ENCODE assay signal across 13 cellular contexts in the genomic region with DNA sequence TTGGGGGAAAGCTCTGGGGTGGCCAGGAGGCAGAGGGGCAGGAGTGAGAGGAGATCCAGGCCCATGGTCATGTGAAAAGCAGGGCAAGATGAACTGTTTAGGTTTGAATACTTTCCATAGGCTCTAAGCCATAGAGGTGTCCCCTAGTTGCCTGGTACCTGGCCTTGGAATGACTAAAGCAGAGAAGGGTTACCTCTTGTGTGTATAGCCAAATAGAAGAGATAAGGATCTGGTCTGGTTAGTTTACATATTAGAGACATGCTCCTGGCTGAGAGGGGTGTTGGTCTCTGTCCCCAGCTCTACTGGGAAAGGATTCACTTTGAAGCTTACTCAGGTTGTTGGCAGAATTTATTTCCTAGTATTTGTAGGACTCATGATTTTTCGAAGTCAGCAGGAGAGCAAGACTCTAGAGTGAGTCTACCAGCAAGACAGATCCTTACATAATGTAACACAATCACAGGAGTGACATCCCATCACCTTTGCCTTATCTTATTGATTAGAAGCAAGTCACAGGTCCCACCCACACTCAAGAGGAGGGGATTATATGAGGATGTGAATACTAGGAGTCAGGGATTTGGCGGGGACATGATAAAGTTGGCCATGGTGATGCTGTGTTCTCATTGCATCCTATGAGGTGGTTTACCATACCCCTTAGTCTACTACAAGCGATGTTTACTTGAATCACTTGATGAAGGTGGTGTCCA. TPM values are rescaled to one million over a fixed set of nuclear protein-coding genes. Genes with fewer than 3 reads are reported as not detected.
DNase-seq lines count a peak whose midpoint lies in the region; ATAC-seq and TF ChIP-seq lines count a peak whose summit lies in the region.
"Had no signal": no experiment of that assay in that cellular context is flagged by ENCODE, and none has a peak within 500 bp of the region (broad histone marks: within the 10 kb centered on the region; RNA-seq: fewer than 3 reads in every experiment).

No MANE protein-coding gene starts in this region.

- peak overlapping the region; percentile 99 for H3K27ac ChIP-seq in Panc1 (ENCODE audit: low read length)

- POLR2A ChIA-PET in Panc1 (lab: Charles Lee) = interaction anchor here (0.7 to 1.7 kb wide), 3 partner anchors 11 to 16 kb away, joined by 3 to 5 read pairs (median 3); a partner anchor contains a TSS

- DNase-seq in ELF-1 (ENCODE audit: low read depth, low spot score) (peak; percentile 32), Panc1 (ENCODE audit: low read depth, low spot score) (no peak), kidney tubule cell (ENCODE audit: low spot score) (peak; percentile 25), cerebellar nuclear complex (lab: John Stamatoyannopoulos, UW) (no peak)
- DNase-seq: kidney, NCI-H187, NCI-H524 treated with DMSO at 0.1 percent for 48 hours, T-helper 1 cell had no signal

- CTCF ChIA-PET in Panc1 (lab: Charles Lee) = no interaction called here

- no peak overlapping the region for H3K4me3 ChIP-seq in Panc1 (ENCODE audit: low read depth in 2 of 2, low read length in 2 of 2)
- H3K4me3 ChIP-seq in skeletal muscle satellite cell (ENCODE audit: low read length) = no peak overlapping the region
- H3K4me3 ChIP-seq: coronary artery had no signal

- no peak overlapping the region for H3K4me2 ChIP-seq in skeletal muscle satellite cell (ENCODE audit: low read length)

- peak overlapping the region; percentile 61 for H3K9ac ChIP-seq in skeletal muscle satellite cell (ENCODE audit: low read depth, low read length)

- ATAC-seq in Panc1 = no peak
- no peak for ATAC-seq in GM19397 (IDR thresholded peaks at IDR 0.05; ENCODE audit: unreplicated experiment)
- ATAC-seq in GM21723 (IDR thresholded peaks at IDR 0.05; ENCODE audit: unreplicated experiment) = no peak
- ATAC-seq: WTC11 had no signal

- no peaks in the 10 kb centered on the region for H3K27me3 ChIP-seq in Panc1 (ENCODE audit: control insufficient read depth, insufficient read depth, low read length)
- no peaks in the 10 kb centered on the region for H3K27me3 ChIP-seq in skeletal muscle satellite cell (ENCODE audit: control insufficient read depth, insufficient read depth, low read length)

- H3K9me3 ChIP-seq in Panc1 (ENCODE audit: control insufficient read depth, insufficient read depth, low read depth, low read length) (peaks cover 29% of the 10 kb centered on the region; the same call in 1 of the 2 replicates), skeletal muscle satellite cell (replicated peaks; ENCODE audit: low read length) (no peaks in the 10 kb centered on the region)

- H3K4me1 ChIP-seq in Panc1 (ENCODE audit: control insufficient read depth, insufficient read depth, low read length) (peaks cover 66% of the 10 kb centered on the region), skeletal muscle satellite cell (ENCODE audit: control insufficient read depth, insufficient read depth, low read length) (peaks cover 56% of the 10 kb centered on the region)

- intact Hi-C loops in Panc1 (cut with micrococcal nuclease; ENCODE audit: unreplicated experiment) = no loop called here

- TF ChIP-seq CTCF in Panc1 (IDR thresholded peaks at IDR 0.05) = no peak

- no peaks in the 10 kb centered on the region for H3K36me3 ChIP-seq in Panc1 (ENCODE audit: control insufficient read depth, insufficient read depth, low read length)
- no peaks in the 10 kb centered on the region for H3K36me3 ChIP-seq in skeletal muscle satellite cell (ENCODE audit: insufficient read depth, low read length)

- in situ Hi-C loops in Panc1 (cut with HindIII; ENCODE audit: low pct_unique_long_range_greater_than_20kb, low sequenced_read_pairs) = no loop called here

- BruUV-seq in Panc1 (replicated peaks; lab: Mats Ljungman, UMichigan) = no TSS peak

RNA-seq across cellular contexts. Expression of a gene that starts 11.4 kb away (rescaled TPM):
- total RNA-seq in Panc1 (2021; ENCODE audit: unreplicated experiment) = 1,063 TPM
- polyA plus RNA-seq in Panc1 (2012; ENCODE audit: insufficient read length) = 1,714 TPM
- 279 and 440 TPM in 2 replicates for total RNA-seq in skeletal muscle satellite cell (2012; rRNA removed)

RNA-seq across cellular contexts. Expression of a gene that starts 55.4 kb away (rescaled TPM):
- total RNA-seq in Panc1 (2021; ENCODE audit: unreplicated experiment) = 54.5 TPM
- 34.5 TPM for polyA plus RNA-seq in Panc1 (2012; ENCODE audit: insufficient read length)
- total RNA-seq in skeletal muscle satellite cell (2012; rRNA removed) = 0.51 TPM in 1 of 2 replicates, not detected in the other

Comparison
In these comparisons a context has a peak if more than half of its experiments do, and no peak if none do; other contexts are left out.
1. DNase-seq: peak in ELF-1 (single experiment) and kidney tubule cell (single experiment); none in Panc1 (single experiment) and cerebellar nuclear complex (0 of 2).